In the genomic region with DNA sequence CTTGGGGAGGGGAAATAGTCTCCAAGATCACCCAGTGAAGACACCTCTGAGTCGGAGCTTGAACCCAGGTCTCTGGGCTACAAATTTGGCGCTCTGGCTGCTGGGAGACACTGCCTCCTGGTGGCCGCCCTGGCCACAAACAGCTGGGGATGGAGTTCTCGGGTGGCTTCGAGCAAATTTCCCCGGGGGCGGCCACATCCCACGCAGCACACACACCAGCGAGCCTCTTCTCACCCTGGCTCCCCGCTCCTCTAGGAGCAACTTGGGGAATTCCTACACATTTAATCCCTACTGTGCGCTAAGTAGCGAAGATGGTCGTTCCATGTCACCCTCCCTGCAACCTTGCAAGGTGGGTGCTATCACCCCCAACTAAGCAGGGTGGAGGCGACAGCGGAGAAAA, we compare ENCODE assay signal across 8 cellular contexts.
DNase-seq lines count a peak whose midpoint lies in the region; TF ChIP-seq lines count a peak whose summit lies in the region.

No MANE protein-coding gene starts in this region.

- H3K4me3 ChIP-seq in Peyer's patch (no peak overlapping the region), smooth muscle cell (no peak overlapping the region), stomach (no peak overlapping the region)

- H3K79me2 ChIP-seq in smooth muscle cell (ENCODE audit: low read depth): no peaks in the 10 kb centered on the region

- H2AFZ ChIP-seq in smooth muscle cell (ENCODE audit: low read depth): no peak overlapping the region

- H4K20me1 ChIP-seq in smooth muscle cell (ENCODE audit: low read depth): no peaks in the 10 kb centered on the region

- no peak overlapping the region for H3K9ac ChIP-seq in smooth muscle cell (ENCODE audit: low read depth)

- H3K9me3 ChIP-seq in Peyer's patch (no peaks in the 10 kb centered on the region), smooth muscle cell (replicated peaks; ENCODE audit: low read depth) (no peaks in the 10 kb centered on the region), stomach (no peaks in the 10 kb centered on the region)

- no peak overlapping the region for H3K4me2 ChIP-seq in smooth muscle cell

- H3F3A ChIP-seq in smooth muscle cell (ENCODE audit: low read depth): no peaks in the 10 kb centered on the region

- no peaks in the 10 kb centered on the region for H3K36me3 ChIP-seq in Peyer's patch
- no peaks in the 10 kb centered on the region for H3K36me3 ChIP-seq in smooth muscle cell (ENCODE audit: low read depth)
- H3K36me3 ChIP-seq in stomach: no peaks in the 10 kb centered on the region

- TF ChIP-seq POLR2A in Peyer's patch (IDR thresholded peaks at IDR 0.05) (no peak), stomach (IDR thresholded peaks at IDR 0.05) (no peak)

- WGBS in smooth muscle cell (ENCODE audit: low lambda C conversion rate): 79% methylated on average over 14 of the region's 15 CpGs
- 56 to 71% (median 60%) methylated on average over 13 to 15 of the region's 15 CpGs for WGBS in stomach, 5 donors

- H3K4me1 ChIP-seq in Peyer's patch: peaks cover 0 to 24% (median 0%) of the 10 kb centered on the region in 4 donors
- H3K4me1 ChIP-seq in smooth muscle cell (ENCODE audit: low read depth): peaks cover 12% of the 10 kb centered on the region
- H3K4me1 ChIP-seq in stomach: peaks cover 6 to 21% (median 10%) of the 10 kb centered on the region in 4 donors

- intact Hi-C loops in stomach (cut with DNase I; ENCODE audit: low total_unique reads): no loop called here

- TF ChIP-seq EP300 in stomach (IDR thresholded peaks at IDR 0.05): no peak

- H3K27ac ChIP-seq in Peyer's patch: no peak overlapping the region
- H3K27ac ChIP-seq in smooth muscle cell (ENCODE audit: low read depth): no peak overlapping the region
- no peak overlapping the region for H3K27ac ChIP-seq in stomach

- H3K27me3 ChIP-seq in Peyer's patch: no peaks in the 10 kb centered on the region
- H3K27me3 ChIP-seq in smooth muscle cell (ENCODE audit: low read depth): no peaks in the 10 kb centered on the region
- H3K27me3 ChIP-seq in stomach: peaks cover 4 to 33% (median 20%) of the 10 kb centered on the region in 3 donors

- TF ChIP-seq CTCF in GM10266 (IDR thresholded peaks at IDR 0.05; ENCODE audit: control insufficient read depth, insufficient read depth, low read depth, missing control alignments) (peak; percentile 46), Peyer's patch (IDR thresholded peaks at IDR 0.05) (peak in 4 of 6 experiments; percentile 51 to 67 (median 62)), smooth muscle cell (IDR thresholded peaks at IDR 0.05; ENCODE audit: borderline replicate concordance, insufficient read depth, poor library complexity, severe bottlenecking) (peak; percentile 51), stomach (IDR thresholded peaks at IDR 0.05) (peak in 2 of 7 experiments; percentile 23 to 24)

- DNase-seq in GM10266 (ENCODE audit: extremely low spot score): peak; percentile 60
- DNase-seq in Peyer's patch: peak in 1 of 3 donors; percentile 61
- DNase-seq in dermis blood vessel endothelial cell: peak; percentile 28
- DNase-seq in smooth muscle cell (lab: John Stamatoyannopoulos, UW; ENCODE audit: unreplicated experiment): no peak
- no peak for DNase-seq in HCEC 1CT
- DNase-seq in NCI-H146 treated with DMSO at 0.1 percent for 48 hours (lab: John Stamatoyannopoulos, UW; ENCODE audit: unreplicated experiment): no peak
- no peak for DNase-seq in DMS 273 (lab: John Stamatoyannopoulos, UW; ENCODE audit: unreplicated experiment)
- no peak for DNase-seq in stomach

Comparison
In these comparisons a context has a peak if more than half of its experiments do, and no peak if none do; other contexts are left out.
1. DNase-seq: peak in GM10266 (single experiment) and dermis blood vessel endothelial cell (single experiment); none in smooth muscle cell (single experiment), HCEC 1CT (single experiment), NCI-H146 treated with DMSO at 0.1 percent for 48 hours (single experiment), DMS 273 (single experiment) and stomach (single experiment).